ENCODE assay signal across 8 cellular contexts in the genomic region with DNA sequence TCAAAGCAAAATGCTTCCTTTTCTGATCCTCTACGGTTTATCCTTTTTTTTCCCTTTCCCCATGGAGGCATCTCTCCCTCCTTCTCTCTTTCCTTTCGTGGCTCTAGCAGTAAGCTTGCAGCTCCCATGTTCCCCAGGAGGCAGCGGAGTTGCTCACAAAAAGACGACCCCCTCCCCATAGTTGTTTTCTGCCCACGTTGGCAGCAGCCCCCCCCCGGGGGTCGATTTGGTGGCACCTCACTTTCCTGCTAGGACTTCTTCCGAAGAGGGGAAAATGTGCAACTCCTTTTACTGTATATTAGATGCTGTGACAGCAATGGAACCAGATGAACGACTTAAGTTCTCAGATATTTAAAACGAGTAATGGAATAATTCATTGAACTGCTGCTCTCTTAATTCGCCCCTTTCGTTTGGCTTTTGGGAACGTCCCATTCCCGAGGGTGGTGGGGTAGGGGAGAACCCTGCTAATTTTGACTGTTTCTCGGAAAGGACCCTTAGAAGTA. TPM values are rescaled to one million over a fixed set of nuclear protein-coding genes. Genes with fewer than 3 reads are reported as not detected.
A peak's percentile ranks its signal among the peaks of the same experiment; 100 is the strongest.
DNase-seq lines count a peak whose midpoint lies in the region; ATAC-seq and TF ChIP-seq lines count a peak whose summit lies in the region.

No MANE protein-coding gene starts in this region.

- H3K9ac ChIP-seq in colonic mucosa (ENCODE audit: low read depth in 2 of 2, low read length in 2 of 2): peak overlapping the region; percentile 70 to 98

- no peaks in the 10 kb centered on the region for H3K9me3 Mint-ChIP-seq in T-helper 1 cell treated with Interleukin-12 subunit alpha and Interleukin-12 subunit beta and Interleukin-4 antibody, amounts not matched to agents 30 μg/mL and 1 μg/mL, for 36 hours

- peak; percentile 0 for ATAC-seq in HG02870 (IDR thresholded peaks at IDR 0.05; ENCODE audit: unreplicated experiment)

- DNase-seq in T-helper 1 cell (no peak), OCI-M1 (lab: John Stamatoyannopoulos, UW) (peak; percentile 58), colonic mucosa (peak; percentile 28), lower leg skin (ENCODE audit: low spot score in 2 of 2) (no peak), NCI-H128 (lab: John Stamatoyannopoulos, UW; ENCODE audit: unreplicated experiment) (no peak)

- peaks cover 18% of the 10 kb centered on the region for H3K27me3 Mint-ChIP-seq in T-helper 1 cell treated with Interleukin-12 subunit alpha and Interleukin-12 subunit beta and Interleukin-4 antibody, amounts not matched to agents 30 μg/mL and 1 μg/mL, for 36 hours (ENCODE audit: low read depth)

- WGBS in lower leg skin, 2 donors: 0% methylated on average over 15 of the region's 15 CpGs

- H3K4me3 ChIP-seq in colonic mucosa (peak overlapping the region; percentile 82), lower leg skin (ENCODE audit: low read depth, poor library complexity, severe bottlenecking) (peak overlapping the region; percentile 84)

- peak overlapping the region; percentile 97 for H3K4me3 Mint-ChIP-seq in T-helper 1 cell treated with Interleukin-12 subunit alpha and Interleukin-12 subunit beta and Interleukin-4 antibody, amounts not matched to agents 30 μg/mL and 1 μg/mL, for 36 hours

- H3K27ac ChIP-seq in colonic mucosa (peak overlapping the region; percentile 99), temporal lobe (ENCODE audit: low read depth, low read length) (peak overlapping the region; percentile 69)

- peaks cover 9% of the 10 kb centered on the region for H3K36me3 Mint-ChIP-seq in T-helper 1 cell treated with Interleukin-12 subunit alpha and Interleukin-12 subunit beta and Interleukin-4 antibody, amounts not matched to agents 30 μg/mL and 1 μg/mL, for 36 hours (ENCODE audit: low read depth)

- no peaks in the 10 kb centered on the region for H3K9me3 ChIP-seq in colonic mucosa

- H3K27ac Mint-ChIP-seq in T-helper 1 cell treated with Interleukin-12 subunit alpha and Interleukin-12 subunit beta and Interleukin-4 antibody, amounts not matched to agents 30 μg/mL and 1 μg/mL, for 36 hours: peak overlapping the region; percentile 92

- H3K4me1 Mint-ChIP-seq in T-helper 1 cell treated with Interleukin-12 subunit alpha and Interleukin-12 subunit beta and Interleukin-4 antibody, amounts not matched to agents 30 μg/mL and 1 μg/mL, for 36 hours (ENCODE audit: low read depth): peaks cover 38% of the 10 kb centered on the region

- no peaks in the 10 kb centered on the region for H3K36me3 ChIP-seq in colonic mucosa

- intact Hi-C loops in colonic mucosa (cut with DNase I): loop anchor here (10.0 kb wide), 1 partner anchor 92 kb away; a partner anchor contains a TSS
- intact Hi-C loops in lower leg skin (cut with DNase I; ENCODE audit: low total_unique reads): no loop called here

- no peaks in the 10 kb centered on the region for H3K27me3 ChIP-seq in colonic mucosa

- no peak for TF ChIP-seq CTCF in colonic mucosa (IDR thresholded peaks at IDR 0.05)
- TF ChIP-seq CTCF in lower leg skin (IDR thresholded peaks at IDR 0.05): no peak

- TF ChIP-seq POLR2A in lower leg skin (IDR thresholded peaks at IDR 0.05): no peak

- no peaks in the 10 kb centered on the region for H3K4me1 ChIP-seq in colonic mucosa

RNA-seq across cellular contexts. Expression of a gene that starts 0.8 kb away (rescaled TPM):
- total RNA-seq in colonic mucosa: 100 to 1,000 TPM; 186 to 323 TPM
- 10 to 100 TPM; 45.0 to 61.2 (median 52.5) TPM for total RNA-seq in lower leg skin
- total RNA-seq in temporal lobe: 151 TPM

Comparison
In these comparisons a context has a peak if more than half of its experiments do, and no peak if none do; other contexts are left out.
1. DNase-seq: peak in OCI-M1 (single experiment) and colonic mucosa (single experiment); none in T-helper 1 cell (0 of 5), lower leg skin (0 of 2) and NCI-H128 (single experiment).